ENCODE assay signal across 18 cellular contexts in genomic region chr6:140345935-140346334, GRCh38.
A peak's percentile ranks its signal among the peaks of the same experiment; 100 is the strongest.
DNase-seq lines count a peak whose midpoint lies in the region; ATAC-seq and TF ChIP-seq lines count a peak whose summit lies in the region.
"Had no signal": no experiment of that assay in that cellular context is flagged by ENCODE, and none has a peak within 500 bp of the region (broad histone marks: within the 10 kb centered on the region; RNA-seq: fewer than 3 reads in every experiment).

No MANE protein-coding gene starts in this region.

- no peak for TF ChIP-seq EP300 in gastroesophageal sphincter (IDR thresholded peaks at IDR 0.05)
- no peak for TF ChIP-seq EP300 in sigmoid colon (IDR thresholded peaks at IDR 0.05)

- peaks cover 1% of the 10 kb centered on the region; the same call in 1 of the 2 replicates for H3K27me3 Mint-ChIP-seq in HFFc6 (ENCODE audit: insufficient read depth)
- H3K27me3 Mint-ChIP-seq in activated T-cell treated with anti-CD3 and anti-CD28 coated beads, Interleukin-2, amount 50 U/mL, for 24 hours, result peaks cover 6% of the 10 kb centered on the region

- H3K9ac ChIP-seq in OCI-LY3 (ENCODE audit: low read length), result no peak overlapping the region
- H3K9ac ChIP-seq: KMS-11 had no signal

- H3K4me1 Mint-ChIP-seq in HFFc6 (ENCODE audit: low read depth), result peaks cover 69% of the 10 kb centered on the region
- H3K4me1 Mint-ChIP-seq in activated T-cell treated with anti-CD3 and anti-CD28 coated beads, Interleukin-2, amount 50 U/mL, for 24 hours (ENCODE audit: low read depth), result no peaks in the 10 kb centered on the region

- H3K4me1 ChIP-seq in OCI-LY3 (ENCODE audit: low read length) (peaks cover 11% of the 10 kb centered on the region), gastroesophageal sphincter (peaks cover 9 to 37% (median 10%) of the 10 kb centered on the region in 3 donors), sigmoid colon (peaks cover 0 to 14% (median 10%) of the 10 kb centered on the region in 4 donors)
- H3K4me1 ChIP-seq: Peyer's patch had no signal

- H3K4me3 ChIP-seq in OCI-LY3 (ENCODE audit: low read length) (no peak overlapping the region), gastroesophageal sphincter (no peak overlapping the region), sigmoid colon (no peak overlapping the region)
- H3K4me3 ChIP-seq: MG63, Peyer's patch had no signal

- intact Hi-C loops in sigmoid colon (cut with DNase I), result no loop called here

- peaks cover 57% of the 10 kb centered on the region for H3K36me3 Mint-ChIP-seq in HFFc6 (ENCODE audit: low read depth)
- no peaks in the 10 kb centered on the region for H3K36me3 Mint-ChIP-seq in activated T-cell treated with anti-CD3 and anti-CD28 coated beads, Interleukin-2, amount 50 U/mL, for 24 hours (ENCODE audit: low read depth)
- H3K36me3 Mint-ChIP-seq: CD8-positive, alpha-beta T cell had no signal

- H3K27me3 ChIP-seq in OCI-LY3 (ENCODE audit: low read depth, low read length) (no peaks in the 10 kb centered on the region), gastroesophageal sphincter (no peaks in the 10 kb centered on the region), sigmoid colon (no peaks in the 10 kb centered on the region)
- H3K27me3 ChIP-seq: MG63, Peyer's patch had no signal

- no peak overlapping the region; the same call in 1 of the 2 replicates for H3K4me2 ChIP-seq in OCI-LY3 (ENCODE audit: low read length)
- H3K4me2 ChIP-seq: KMS-11 had no signal

- peaks cover 17% of the 10 kb centered on the region for H3K9me3 Mint-ChIP-seq in HFFc6
- H3K9me3 Mint-ChIP-seq in activated T-cell treated with anti-CD3 and anti-CD28 coated beads, Interleukin-2, amount 50 U/mL, for 24 hours, result no peaks in the 10 kb centered on the region
- H3K9me3 Mint-ChIP-seq: CD8-positive, alpha-beta T cell had no signal

- no peaks in the 10 kb centered on the region for H3K79me2 ChIP-seq in OCI-LY3 (ENCODE audit: low read length)

- TF ChIP-seq POLR2A in gastroesophageal sphincter (IDR thresholded peaks at IDR 0.05), result no peak
- TF ChIP-seq POLR2A in sigmoid colon (IDR thresholded peaks at IDR 0.05), result no peak

- peak overlapping the region; percentile 10; the same call in 1 of the 2 replicates for H3K4me3 Mint-ChIP-seq in HFFc6
- H3K4me3 Mint-ChIP-seq in activated T-cell treated with anti-CD3 and anti-CD28 coated beads, Interleukin-2, amount 50 U/mL, for 24 hours, result no peak overlapping the region
- H3K4me3 Mint-ChIP-seq: CD8-positive, alpha-beta T cell had no signal

- DNase-seq in HFFc6 (no peak), sigmoid colon (no peak), NCI-H82 (lab: John Stamatoyannopoulos, UW) (no peak), GOT3 (lab: John Stamatoyannopoulos, UW) (no peak)
- no peak for DNase-seq in activated T-cell treated with anti-CD3 and anti-CD28 coated beads, Interleukin-2, amount 50 U/mL, for 24 hours
- DNase-seq: CD8-positive, alpha-beta T cell; GF-D8; MG63; NCI-H1092 treated with DMSO at 0.1 percent for 48 hours; NCI-H187; NCI-H446; NCI-H774; Peyer's patch; SHP77 treated with DMSO at 0.1 percent for 48 hours had no signal

- TF ChIP-seq CTCF in HFFc6 (IDR thresholded peaks at IDR 0.05), result no peak
- TF ChIP-seq CTCF in OCI-LY3 (IDR thresholded peaks at IDR 0.05; ENCODE audit: low read depth, low read length), result no peak
- TF ChIP-seq CTCF in gastroesophageal sphincter (IDR thresholded peaks at IDR 0.05), result no peak
- TF ChIP-seq CTCF in sigmoid colon (IDR thresholded peaks at IDR 0.05), result no peak

- no peaks in the 10 kb centered on the region for H3K36me3 ChIP-seq in OCI-LY3 (replicated peaks; ENCODE audit: low read depth, low read length)
- H3K36me3 ChIP-seq in gastroesophageal sphincter, result no peaks in the 10 kb centered on the region
- H3K36me3 ChIP-seq in sigmoid colon, result no peaks in the 10 kb centered on the region
- H3K36me3 ChIP-seq: MG63, Peyer's patch had no signal

- H2AFZ ChIP-seq in OCI-LY3 (ENCODE audit: low read depth, low read length), result 0 out of 2 replicates have a peak overlapping the region, but pooled peaks have one; percentile 46

- H3K27ac ChIP-seq in OCI-LY3 (ENCODE audit: low read length) (no peak overlapping the region), gastroesophageal sphincter (peak overlapping the region; percentile 68 to 82 (median 73)), sigmoid colon (peak overlapping the region; percentile 7 to 62 (median 26))
- H3K27ac ChIP-seq: KMS-11, Peyer's patch had no signal

- 35 to 75% methylated on average over 3 of the region's 3 CpGs for WGBS in gastroesophageal sphincter (ENCODE audit: low coverage in 1 of 2), 2 donors
- 78% methylated on average over 3 of the region's 3 CpGs for WGBS in sigmoid colon, 2 donors

- ATAC-seq in gastroesophageal sphincter (no peak), HG03439 (IDR thresholded peaks at IDR 0.05; ENCODE audit: unreplicated experiment) (no peak)
- ATAC-seq: CD8-positive, alpha-beta T cell had no signal

- H3K9me3 ChIP-seq in OCI-LY3 (ENCODE audit: insufficient read depth, low read length), result no peaks in the 10 kb centered on the region
- no peaks in the 10 kb centered on the region for H3K9me3 ChIP-seq in gastroesophageal sphincter
- no peaks in the 10 kb centered on the region for H3K9me3 ChIP-seq in sigmoid colon
- H3K9me3 ChIP-seq: Peyer's patch had no signal

- peak overlapping the region; percentile 92 for H3K27ac Mint-ChIP-seq in HFFc6
- H3K27ac Mint-ChIP-seq in activated T-cell treated with anti-CD3 and anti-CD28 coated beads, Interleukin-2, amount 50 U/mL, for 24 hours, result no peak overlapping the region
- H3K27ac Mint-ChIP-seq: CD8-positive, alpha-beta T cell had no signal

- no peaks in the 10 kb centered on the region for H4K20me1 ChIP-seq in OCI-LY3 (ENCODE audit: insufficient read depth, low read length)
